23 cellular contexts compared by ENCODE assay signal in genomic region chr7:101398631-101399289, GRCh38. TPM values are rescaled to one million over a fixed set of nuclear protein-coding genes. Genes with fewer than 3 reads are reported as not detected.
DNase-seq lines count a peak whose midpoint lies in the region; ATAC-seq, FAIRE-seq and TF ChIP-seq lines count a peak whose summit lies in the region.
"Had no signal": no experiment of that assay in that cellular context is flagged by ENCODE, and none has a peak within 500 bp of the region (broad histone marks: within the 10 kb centered on the region; RNA-seq: fewer than 3 reads in every experiment).

No MANE protein-coding gene starts in this region.

- FAIRE-seq in HepG2 (lab: Jason Lieb, UNC): no peak
- FAIRE-seq: D721Med, G401.6, GM12892, HTR-8/SVneo had no signal

- CTCF ChIA-PET in HepG2 (lab: Yijun Ruan, JAX; ENCODE audit: low intra/inter-chr PET ratio, low total read pairs): no interaction called here

- H2AFZ ChIP-seq in HepG2 (ENCODE audit: low read length) (no peak overlapping the region), neural progenitor cell (replicated peaks) (no peak overlapping the region)

- BruUV-seq in HepG2 (replicated peaks; lab: Mats Ljungman, UMichigan): no TSS peak

- TF ChIP-seq RAD21 in HepG2 (CRISPR knock-in tag; IDR thresholded peaks at IDR 0.05): no peak

- peaks cover 74% of the 10 kb centered on the region for H3K4me1 Mint-ChIP-seq in neural progenitor cell
- H3K4me1 Mint-ChIP-seq: CD14-positive monocyte had no signal

- TF ChIP-seq EP300 in HepG2 (IDR thresholded peaks at IDR 0.05; ENCODE audit: low read depth in 2 of 2, low read length in 2 of 2): no peak
- no peak for TF ChIP-seq EP300 in HepG2 (CRISPR knock-in tag; IDR thresholded peaks at IDR 0.05; ENCODE audit: borderline replicate concordance)

- H3K27me3 ChIP-seq in HepG2 (ENCODE audit: control insufficient read depth in 1 of 2, insufficient read depth in 2 of 2, low read length in 2 of 2) (no peaks in the 10 kb centered on the region), right lobe of liver (no peaks in the 10 kb centered on the region), iPS-20b (ENCODE audit: insufficient read depth, low read length) (no peaks in the 10 kb centered on the region), neural progenitor cell (no peaks in the 10 kb centered on the region)

- TF ChIP-seq CTCF in HepG2 (CRISPR knock-in tag; IDR thresholded peaks at IDR 0.05) (no peak), right lobe of liver (IDR thresholded peaks at IDR 0.05) (no peak), neural progenitor cell (IDR thresholded peaks at IDR 0.05) (no peak)

- H4K20me1 ChIP-seq in HepG2 (ENCODE audit: insufficient read depth, low read length): no peaks in the 10 kb centered on the region
- peaks cover 3% of the 10 kb centered on the region for H4K20me1 ChIP-seq in neural progenitor cell (ENCODE audit: low read depth)

- POLR2A ChIA-PET in HepG2 (lab: Yijun Ruan, JAX): no interaction called here

- peaks cover 2% of the 10 kb centered on the region for H3K36me3 Mint-ChIP-seq in neural progenitor cell
- H3K36me3 Mint-ChIP-seq: CD14-positive monocyte; CD8-positive, alpha-beta T cell; IgD-negative memory B cell had no signal

- ATAC-seq in HepG2 (no peak), right lobe of liver (no peak), HG02852 (IDR thresholded peaks at IDR 0.05; ENCODE audit: unreplicated experiment) (no peak), sciatic nerve (no peak)
- ATAC-seq: CD8-positive, alpha-beta T cell had no signal

- H3K4me3 ChIP-seq in HepG2 (replicated peaks in 1 of 3; ENCODE audit: insufficient read depth in 1 of 3, low read depth in 2 of 3, low read length in 3 of 3) (no peak overlapping the region), right lobe of liver (no peak overlapping the region), iPS-20b (ENCODE audit: low read length) (no peak overlapping the region), neural progenitor cell (no peak overlapping the region)

- in situ Hi-C loops in HepG2 (cut with HindIII; ENCODE audit: extremely low pct_ligation_motif_present, low pct_unique_long_range_greater_than_20kb): no loop called here

- peak overlapping the region; percentile 84 for H3K27ac Mint-ChIP-seq in neural progenitor cell
- H3K27ac Mint-ChIP-seq: CD14-positive monocyte; CD8-positive, alpha-beta T cell; HFFc6 had no signal

- TF ChIP-seq POLR2A in HepG2 (IDR thresholded peaks at IDR 0.05; ENCODE audit: insufficient read depth in 1 of 2, low read depth in 2 of 2, low read length in 2 of 2): no peak
- TF ChIP-seq POLR2A in right lobe of liver (IDR thresholded peaks at IDR 0.05): no peak
- TF ChIP-seq POLR2A in erythroblast (IDR thresholded peaks at IDR 0.05; ENCODE audit: low read length): no peak

- H3F3A ChIP-seq in neural progenitor cell (ENCODE audit: low read depth): peaks cover 64% of the 10 kb centered on the region

- H3K79me2 ChIP-seq in HepG2 (ENCODE audit: insufficient read depth, low read length) (no peaks in the 10 kb centered on the region), neural progenitor cell (ENCODE audit: low read depth) (peaks cover 32% of the 10 kb centered on the region)

- peaks cover 39% of the 10 kb centered on the region for H3K4me1 ChIP-seq in HepG2 (ENCODE audit: insufficient read depth, low read length)
- H3K4me1 ChIP-seq in right lobe of liver: no peaks in the 10 kb centered on the region
- peaks cover 14% of the 10 kb centered on the region; the same call in 1 of the 2 replicates for H3K4me1 ChIP-seq in iPS-20b (ENCODE audit: insufficient read depth, low read length)
- H3K4me1 ChIP-seq in neural progenitor cell: peaks cover 36% of the 10 kb centered on the region

- no peaks in the 10 kb centered on the region for H3K9me3 ChIP-seq in HepG2 (ENCODE audit: low read length)
- H3K9me3 ChIP-seq in right lobe of liver: no peaks in the 10 kb centered on the region
- no peaks in the 10 kb centered on the region for H3K9me3 ChIP-seq in iPS-20b (ENCODE audit: insufficient read depth, low read depth, low read length)
- no peaks in the 10 kb centered on the region for H3K9me3 ChIP-seq in neural progenitor cell (ENCODE audit: low read depth)

- no peaks in the 10 kb centered on the region for H3K9me3 Mint-ChIP-seq in neural progenitor cell
- H3K9me3 Mint-ChIP-seq: CD8-positive, alpha-beta T cell; HFFc6; IgD-negative memory B cell had no signal

- H3K27ac ChIP-seq in HepG2 (ENCODE audit: extremely low read length, insufficient read depth, low read length): no peak overlapping the region
- H3K27ac ChIP-seq in right lobe of liver: no peak overlapping the region
- H3K27ac ChIP-seq in iPS-20b (ENCODE audit: low read length): no peak overlapping the region
- no peak overlapping the region for H3K27ac ChIP-seq in neural progenitor cell
- H3K27ac ChIP-seq: 22Rv1 had no signal

- DNase-seq in HepG2 (ENCODE audit: low spot score) (no peak), right lobe of liver (no peak), neural progenitor cell (ENCODE audit: low spot score) (no peak), NCI-H2029 (lab: John Stamatoyannopoulos, UW) (no peak), erythroblast (lab: John Stamatoyannopoulos, UW) (no peak), sciatic nerve (ENCODE audit: low spot score) (no peak)
- DNase-seq: CD8-positive, alpha-beta T cell; COR-L47; DMS153; DMS79 treated with DMSO at 0.1 percent for 48 hours; EL; GOT3; HCEC 1CT; HFFc6 had no signal

- H3K4me2 ChIP-seq in HepG2 (ENCODE audit: low read depth, low read length): no peak overlapping the region
- no peak overlapping the region for H3K4me2 ChIP-seq in neural progenitor cell

- H3K4me3 Mint-ChIP-seq in neural progenitor cell: peak overlapping the region; percentile 39
- H3K4me3 Mint-ChIP-seq: CD14-positive monocyte; CD8-positive, alpha-beta T cell; HFFc6; IgD-negative memory B cell had no signal

- intact Hi-C loops in HepG2 (cut with micrococcal nuclease; ENCODE audit: unreplicated experiment): loop anchor here (10.0 kb wide), 1 partner anchor 74 kb away; the partner anchor contains the start of gene IFT22
- intact Hi-C loops in right lobe of liver (cut with DNase I): no loop called here
- intact Hi-C loops in sciatic nerve (cut with DNase I): no loop called here

- peaks cover 3% of the 10 kb centered on the region for H3K27me3 Mint-ChIP-seq in neural progenitor cell (ENCODE audit: insufficient read depth, low read depth)

- WGBS in HepG2 (ENCODE audit: low lambda C conversion rate): 80% methylated on average over 12 of the region's 12 CpGs
- 57% methylated on average over 10 of the region's 12 CpGs for WGBS in right lobe of liver (ENCODE audit: insufficient coverage, low coverage, low lambda C conversion rate, missing lambda C conversion rate)

- H3K9ac ChIP-seq in HepG2 (ENCODE audit: insufficient read depth, low read depth, low read length) (no peak overlapping the region), iPS-20b (ENCODE audit: low read depth, low read length) (peak overlapping the region; percentile 6; the same call in 1 of the 2 replicates), neural progenitor cell (no peak overlapping the region)

- H3K36me3 ChIP-seq in HepG2 (replicated peaks in 1 of 2; ENCODE audit: control insufficient read depth in 1 of 2, insufficient read depth in 2 of 2, low read length in 2 of 2) (no peaks in the 10 kb centered on the region), right lobe of liver (no peaks in the 10 kb centered on the region), iPS-20b (ENCODE audit: insufficient read depth, low read depth, low read length) (0 out of 2 replicates have a peak, but pooled peaks cover 4% of the 10 kb centered on the region), neural progenitor cell (no peaks in the 10 kb centered on the region)

TF ChIP-seq in HepG2, 621 proteins besides CTCF, POLR2A, EP300 and RAD21:
- 0 out of 2 replicates have a peak, but pooled peaks have one; percentile 55 for TF ChIP-seq ZBTB38 (CRISPR knock-in tag; IDR thresholded peaks at IDR 0.05)
- no peak for TF ChIP-seq GRHL1 (CRISPR knock-in tag; conservative IDR thresholded peaks at IDR 0.05)

RNA-seq across cellular contexts. Expression of gene COL26A1, which starts 36.1 kb away (rescaled TPM):
- total RNA-seq in HepG2 (2016; rRNA removed; fragmentation: Illumina TruSeq; extraction: Trizol): 3.9 and 9.2 TPM in 2 replicates
- total RNA-seq in HepG2 (2016; cell fraction: cytosol; rRNA removed; fragmentation: Illumina TruSeq; extraction: Trizol; ENCODE audit: low read depth): 0.62 and 0.81 TPM in 2 replicates
- 3.5 and 9.3 TPM in 2 replicates for total RNA-seq in HepG2 (2016; cell fraction: insoluble cytoplasmic fraction; rRNA removed; fragmentation: Illumina TruSeq; extraction: Trizol)
- 1.7 and 2.1 TPM in 2 replicates for total RNA-seq in HepG2 (2016; cell fraction: membrane; rRNA removed; fragmentation: Illumina TruSeq; extraction: Trizol)
- 8.2 and 9.3 TPM in 2 replicates for total RNA-seq in HepG2 (2016; cell fraction: nucleus; rRNA removed; fragmentation: Illumina TruSeq; extraction: Trizol)
- 6.8 and 7.8 TPM in 2 replicates for polyA plus RNA-seq in HepG2 (2011; rRNA removed)
- 5.6 and 9.2 TPM in 2 replicates for polyA plus RNA-seq in HepG2 (2011; cell fraction: cytosol; rRNA removed)
- 13.0 and 14.5 TPM in 2 replicates for polyA plus RNA-seq in HepG2 (2011; cell fraction: nucleus; rRNA removed)
- polyA plus RNA-seq in HepG2 (2012): 2.6 and 3.4 TPM in 2 replicates
- polyA plus RNA-seq in HepG2 (2016; cell fraction: cytosol; fragmentation: Illumina TruSeq; extraction: Trizol; ENCODE audit: low read depth): 0.67 and 0.85 TPM in 2 replicates
- polyA plus RNA-seq in HepG2 (2016; cell fraction: insoluble cytoplasmic fraction; fragmentation: Illumina TruSeq; extraction: Trizol; ENCODE audit: low read depth): 3.9 and 4.7 TPM in 2 replicates
- 1.2 and 1.4 TPM in 2 replicates for polyA plus RNA-seq in HepG2 (2016; cell fraction: membrane; fragmentation: Illumina TruSeq; extraction: Trizol; ENCODE audit: low read depth)
- polyA plus RNA-seq in HepG2 (2016; cell fraction: nucleus; fragmentation: Illumina TruSeq; extraction: Trizol; ENCODE audit: insufficient read depth, low read depth): 21.1 and 25.2 TPM in 2 replicates
- 0.37 and 7.5 TPM in 2 replicates for polyA minus RNA-seq in HepG2 (2011; rRNA and poly(A)+ RNA removed; ENCODE audit: low replicate concordance)
- polyA minus RNA-seq in HepG2 (2011; cell fraction: cytosol; rRNA and poly(A)+ RNA removed): 2.8 and 4.2 TPM in 2 replicates
- polyA minus RNA-seq in HepG2 (2011; cell fraction: nucleus; rRNA and poly(A)+ RNA removed): 1.2 and 1.5 TPM in 2 replicates
- total RNA-seq in right lobe of liver: 1 to 10 TPM; 1.4 to 5.4 (median 3.0) TPM
- total RNA-seq in neural progenitor cell (ENCODE audit: low replicate concordance): 26.7 and 80.0 TPM in 2 replicates
- total RNA-seq in sciatic nerve: 0.09 TPM
- total RNA-seq: CD8-positive, alpha-beta T cell; HFFc6 had no signal
- polyA plus RNA-seq: CD14-positive monocyte, IgD-negative memory B cell had no signal
